ENCODE assay signal across 13 cellular contexts in the genomic region with DNA sequence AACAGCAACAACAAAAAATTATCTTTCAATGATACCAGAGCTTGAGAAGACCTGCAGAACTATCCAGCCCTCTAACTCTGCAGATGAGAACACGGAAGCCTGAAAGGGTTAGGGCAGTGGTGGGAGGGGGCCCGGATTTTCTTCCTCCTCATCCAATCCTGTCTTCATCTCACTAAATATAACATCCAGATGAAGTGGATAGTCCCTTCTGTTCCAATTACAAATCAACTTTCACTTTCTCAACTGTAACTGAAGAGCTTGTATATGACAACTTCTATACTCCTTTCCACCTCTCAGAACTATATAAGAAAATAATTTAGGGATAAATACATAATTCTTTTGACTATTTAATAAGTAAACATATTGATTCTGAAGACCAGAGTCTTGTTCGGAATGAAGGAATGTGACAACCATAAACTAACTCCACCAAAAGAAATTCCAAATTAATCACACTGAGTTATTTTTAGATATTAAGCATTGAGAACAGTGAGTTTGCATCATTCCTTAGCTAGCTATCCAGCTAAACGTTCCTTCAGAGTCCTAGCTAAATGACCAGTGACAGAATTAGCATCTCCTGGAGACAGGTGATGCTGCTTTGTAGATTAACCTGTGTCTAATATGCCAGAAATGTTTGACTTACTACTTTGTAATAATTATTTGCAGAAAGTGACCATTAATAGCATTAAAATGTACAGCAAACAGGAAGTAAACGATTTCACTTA. TPM values are rescaled to one million over a fixed set of nuclear protein-coding genes. Genes with fewer than 3 reads are reported as not detected.
A peak's percentile ranks its signal among the peaks of the same experiment; 100 is the strongest.
DNase-seq lines count a peak whose midpoint lies in the region; TF ChIP-seq lines count a peak whose summit lies in the region.
"Had no signal": no experiment of that assay in that cellular context is flagged by ENCODE, and none has a peak within 500 bp of the region (broad histone marks: within the 10 kb centered on the region; RNA-seq: fewer than 3 reads in every experiment).

No MANE protein-coding gene starts in this region.

- H3K27me3 ChIP-seq in OCI-LY3 (ENCODE audit: low read depth, low read length) (no peaks in the 10 kb centered on the region), esophagus muscularis mucosa (no peaks in the 10 kb centered on the region), tibial artery (no peaks in the 10 kb centered on the region), spleen (replicated peaks in 1 of 7) (no peaks in the 10 kb centered on the region)

- H3K9me3 Mint-ChIP-seq in activated CD4-positive, alpha-beta memory T cell treated with anti-CD3 and anti-CD28 coated beads for 36 hours = no peaks in the 10 kb centered on the region
- H3K9me3 Mint-ChIP-seq in activated CD4-positive, alpha-beta T cell treated with anti-CD3 and anti-CD28 coated beads, Interleukin-2, amount 10 ng/mL, durations not matched to agents 24 days and 14 days = no peaks in the 10 kb centered on the region

- DNase-seq in esophagus muscularis mucosa (ENCODE audit: extremely low spot score) (no peak), kidney tubule cell (ENCODE audit: low spot score) (peak; percentile 56), tibial artery (no peak), cerebellar cortex (ENCODE audit: low spot score) (no peak), spleen (no peak)
- no peak for DNase-seq in activated CD4-positive, alpha-beta memory T cell treated with anti-CD3 and anti-CD28 coated beads for 36 hours
- no peak for DNase-seq in activated CD4-positive, alpha-beta T cell treated with anti-CD3 and anti-CD28 coated beads, Interleukin-2, amount 10 ng/mL, durations not matched to agents 24 days and 14 days
- DNase-seq: activated naive CD4-positive, alpha-beta T cell; midbrain; NCI-H1092 treated with DMSO at 0.1 percent for 48 hours; NCI-H446; T1000 had no signal

- peaks cover 19% of the 10 kb centered on the region for H3K4me1 Mint-ChIP-seq in activated CD4-positive, alpha-beta memory T cell treated with anti-CD3 and anti-CD28 coated beads for 36 hours (ENCODE audit: low read depth)
- peaks cover 10% of the 10 kb centered on the region for H3K4me1 Mint-ChIP-seq in activated CD4-positive, alpha-beta T cell treated with anti-CD3 and anti-CD28 coated beads, Interleukin-2, amount 10 ng/mL, durations not matched to agents 24 days and 14 days

- H3K79me2 ChIP-seq in OCI-LY3 (ENCODE audit: low read length) = peaks cover 32% of the 10 kb centered on the region

- TF ChIP-seq POLR2A in esophagus muscularis mucosa (IDR thresholded peaks at IDR 0.05; ENCODE audit: low read depth) (no peak), spleen (IDR thresholded peaks at IDR 0.05) (no peak)

- no peak overlapping the region for H3K9ac ChIP-seq in OCI-LY3 (ENCODE audit: low read length)

- intact Hi-C loops in esophagus muscularis mucosa (cut with DNase I) = no loop called here
- intact Hi-C loops in tibial artery (cut with DNase I; ENCODE audit: low total_unique reads) = no loop called here
- intact Hi-C loops in activated CD4-positive, alpha-beta memory T cell treated with anti-CD3 and anti-CD28 coated beads for 36 hours (cut with micrococcal nuclease) = no loop called here
- intact Hi-C loops in activated CD4-positive, alpha-beta T cell treated with anti-CD3 and anti-CD28 coated beads, Interleukin-2, amount 10 ng/mL, durations not matched to agents 24 days and 14 days (cut with micrococcal nuclease) = no loop called here
- intact Hi-C loops in spleen (cut with DNase I; ENCODE audit: low total_unique reads) = no loop called here

- H3K4me1 ChIP-seq in OCI-LY3 (ENCODE audit: low read length) (peaks cover 51% of the 10 kb centered on the region), esophagus muscularis mucosa (peaks cover 13 to 30% (median 19%) of the 10 kb centered on the region in 4 donors), tibial artery (peaks cover 0 to 18% (median 6%) of the 10 kb centered on the region in 4 donors), spleen (peaks cover 0 to 4% (median 0%) of the 10 kb centered on the region in 6 donors)

- no peak for TF ChIP-seq EP300 in esophagus muscularis mucosa (IDR thresholded peaks at IDR 0.05)

- no peaks in the 10 kb centered on the region for H3K27me3 Mint-ChIP-seq in activated CD4-positive, alpha-beta memory T cell treated with anti-CD3 and anti-CD28 coated beads for 36 hours
- H3K27me3 Mint-ChIP-seq in activated CD4-positive, alpha-beta T cell treated with anti-CD3 and anti-CD28 coated beads, Interleukin-2, amount 10 ng/mL, durations not matched to agents 24 days and 14 days = no peaks in the 10 kb centered on the region

- POLR2A ChIA-PET in activated CD4-positive, alpha-beta memory T cell treated with anti-CD3 and anti-CD28 coated beads for 36 hours (lab: Charles Lee) = no interaction called here

- WGBS in esophagus muscularis mucosa = 25% methylated on average over 5 of the region's 5 CpGs
- WGBS in spleen, 5 donors = 73 to 75% (median 74%) methylated on average over 5 of the region's 5 CpGs

- H3K36me3 ChIP-seq in OCI-LY3 (replicated peaks; ENCODE audit: low read depth, low read length) (peaks cover 15% of the 10 kb centered on the region), esophagus muscularis mucosa (peaks cover 0 to 6% (median 0%) of the 10 kb centered on the region in 4 donors), tibial artery (no peaks in the 10 kb centered on the region), spleen (peaks cover 0 to 29% (median 0%) of the 10 kb centered on the region in 6 donors)

- TF ChIP-seq CTCF in OCI-LY3 (IDR thresholded peaks at IDR 0.05; ENCODE audit: low read depth, low read length) (no peak), esophagus muscularis mucosa (IDR thresholded peaks at IDR 0.05) (no peak), tibial artery (IDR thresholded peaks at IDR 0.05) (no peak), spleen (IDR thresholded peaks at IDR 0.05 in 8 of 11, conservative IDR thresholded peaks at IDR 0.05 in 3 of 11) (no peak)

- H3K36me3 Mint-ChIP-seq in activated CD4-positive, alpha-beta memory T cell treated with anti-CD3 and anti-CD28 coated beads for 36 hours = peaks cover 14% of the 10 kb centered on the region
- peaks cover 27% of the 10 kb centered on the region for H3K36me3 Mint-ChIP-seq in activated CD4-positive, alpha-beta T cell treated with anti-CD3 and anti-CD28 coated beads, Interleukin-2, amount 10 ng/mL, durations not matched to agents 24 days and 14 days (ENCODE audit: low read depth)

- no peaks in the 10 kb centered on the region for H4K20me1 ChIP-seq in OCI-LY3 (ENCODE audit: insufficient read depth, low read length)

- H3K27ac Mint-ChIP-seq in activated CD4-positive, alpha-beta memory T cell treated with anti-CD3 and anti-CD28 coated beads for 36 hours = no peak overlapping the region
- H3K27ac Mint-ChIP-seq in activated CD4-positive, alpha-beta T cell treated with anti-CD3 and anti-CD28 coated beads, Interleukin-2, amount 10 ng/mL, durations not matched to agents 24 days and 14 days = no peak overlapping the region

- peak overlapping the region; percentile 62 for H3K4me2 ChIP-seq in OCI-LY3 (ENCODE audit: low read length)

- no peak overlapping the region for H2AFZ ChIP-seq in OCI-LY3 (ENCODE audit: low read depth, low read length)

- H3K4me3 Mint-ChIP-seq in activated CD4-positive, alpha-beta memory T cell treated with anti-CD3 and anti-CD28 coated beads for 36 hours = no peak overlapping the region
- no peak overlapping the region for H3K4me3 Mint-ChIP-seq in activated CD4-positive, alpha-beta T cell treated with anti-CD3 and anti-CD28 coated beads, Interleukin-2, amount 10 ng/mL, durations not matched to agents 24 days and 14 days

- no peak overlapping the region for H3K4me3 ChIP-seq in OCI-LY3 (ENCODE audit: low read length)
- H3K4me3 ChIP-seq in esophagus muscularis mucosa = peak overlapping the region; percentile 37 to 46 (median 44)
- H3K4me3 ChIP-seq in tibial artery = peak overlapping the region; percentile 39 to 42
- H3K4me3 ChIP-seq in spleen = peak overlapping the region in 2 of 8 donors; percentile 8 to 25

- H3K27ac ChIP-seq in OCI-LY3 (ENCODE audit: low read length) (no peak overlapping the region), esophagus muscularis mucosa (replicated peaks in 1 of 4) (peak overlapping the region; percentile 58 to 70 (median 66)), tibial artery (no peak overlapping the region), spleen (peak overlapping the region in 3 of 8 donors; percentile 11 to 40 (median 26))

- CTCF ChIA-PET in activated CD4-positive, alpha-beta memory T cell treated with anti-CD3 and anti-CD28 coated beads for 36 hours (lab: Charles Lee) = no interaction called here

- H3K9me3 ChIP-seq in OCI-LY3 (ENCODE audit: insufficient read depth, low read length) (no peaks in the 10 kb centered on the region), esophagus muscularis mucosa (no peaks in the 10 kb centered on the region), tibial artery (no peaks in the 10 kb centered on the region), spleen (no peaks in the 10 kb centered on the region)

RNA-seq across cellular contexts. Expression of gene SFT2D3, which starts 32.7 kb away (rescaled TPM):
- total RNA-seq in esophagus muscularis mucosa (10 to 100 TPM in 1 of 4 donors, 1 to 10 TPM in 3; 5.8 to 11.8 (median 9.4) TPM), spleen (10 to 100 TPM in 3 of 7 donors, 1 to 10 TPM in 4; 3.7 to 13.2 (median 9.6) TPM)
- 1 to 10 TPM; 3.1 to 3.6 TPM for total RNA-seq in activated CD4-positive, alpha-beta memory T cell treated with anti-CD3 and anti-CD28 coated beads for 36 hours
- total RNA-seq in activated CD4-positive, alpha-beta T cell treated with anti-CD3 and anti-CD28 coated beads, Interleukin-2, amount 10 ng/mL, durations not matched to agents 24 days and 14 days = 5.9 and 6.3 TPM in 2 replicates
- 1 to 10 TPM; 8.3 to 9.0 (median 8.8) TPM for polyA plus RNA-seq in spleen

RNA-seq across cellular contexts. Expression of gene LIMS2, which starts 58.6 kb away (rescaled TPM):
- total RNA-seq in esophagus muscularis mucosa (100 to 1,000 TPM in 3 of 4 donors, 10 to 100 TPM in 1; 99.2 to 342 (median 175) TPM), spleen (100 to 1,000 TPM in 3 of 7 donors, 10 to 100 TPM in 4; 62.5 to 190 (median 76.3) TPM)
- 10 to 100 TPM; 12.3 to 13.1 TPM for total RNA-seq in activated CD4-positive, alpha-beta memory T cell treated with anti-CD3 and anti-CD28 coated beads for 36 hours
- 7.2 and 8.4 TPM in 2 replicates for total RNA-seq in activated CD4-positive, alpha-beta T cell treated with anti-CD3 and anti-CD28 coated beads, Interleukin-2, amount 10 ng/mL, durations not matched to agents 24 days and 14 days
- polyA plus RNA-seq in spleen = 100 to 1,000 TPM in 2 of 3 donors, 10 to 100 TPM in 1; 76.1 to 437 (median 328) TPM

Comparison
In these comparisons a context has a peak if more than half of its experiments do, and no peak if none do; other contexts are left out.
1. H3K27ac ChIP-seq: peak in esophagus muscularis mucosa (4 of 4); none in OCI-LY3 (single experiment) and tibial artery (0 of 2).